In genomic region chr2:127142663-127143630, GRCh38 we compare ENCODE assay signal across 14 cellular contexts. TPM values are rescaled to one million over a fixed set of nuclear protein-coding genes. Genes with fewer than 3 reads are reported as not detected.
DNase-seq lines count a peak whose midpoint lies in the region; ATAC-seq and TF ChIP-seq lines count a peak whose summit lies in the region.
"Had no signal": no experiment of that assay in that cellular context is flagged by ENCODE, and none has a peak within 500 bp of the region (broad histone marks: within the 10 kb centered on the region; RNA-seq: fewer than 3 reads in every experiment).

No MANE protein-coding gene starts in this region.

- H3K4me1 ChIP-seq in Panc1 (ENCODE audit: control insufficient read depth, insufficient read depth, low read length) (no peaks in the 10 kb centered on the region), heart left ventricle (peaks cover 0 to 35% (median 17%) of the 10 kb centered on the region in 12 donors)

- no TSS peak for BruUV-seq in Panc1 (replicated peaks; lab: Mats Ljungman, UMichigan)

- H3K36me3 ChIP-seq in Panc1 (ENCODE audit: control insufficient read depth, insufficient read depth, low read length): no peaks in the 10 kb centered on the region
- H3K36me3 ChIP-seq in heart left ventricle: no peaks in the 10 kb centered on the region
- H3K36me3 ChIP-seq: MG63 had no signal

- DNase-seq in AG08395 (ENCODE audit: low spot score): peak; percentile 17
- no peak for DNase-seq in Panc1 (ENCODE audit: low read depth, low spot score)
- peak; percentile 27 for DNase-seq in fibroblast of mammary gland (ENCODE audit: low read depth)
- peak; percentile 67 for DNase-seq in putamen (ENCODE audit: low spot score)
- no peak for DNase-seq in NCI-H345 treated with DMSO at 0.1 percent for 48 hours (lab: John Stamatoyannopoulos, UW; ENCODE audit: unreplicated experiment)
- DNase-seq in HCEC 1CT: no peak
- no peak for DNase-seq in heart left ventricle
- DNase-seq: activated T-cell treated with anti-CD3 and anti-CD28 coated beads, Interleukin-2, amount 50 U/mL, for 72 hours; DMS79; effector CD8-positive, alpha-beta T cell; GOT3; MG63; stimulated activated CD8-positive, alpha-beta memory T cell treated with anti-CD3 and anti-CD28 coated beads, Interleukin-4, amount 100 ng/mL, for 48 hours had no signal

- CTCF ChIA-PET in Panc1 (lab: Charles Lee): no interaction called here

- POLR2A ChIA-PET in Panc1 (lab: Charles Lee): no interaction called here

- intact Hi-C loops in Panc1 (cut with micrococcal nuclease; ENCODE audit: unreplicated experiment) (no loop called here), heart left ventricle (cut with DNase I) (no loop called here)

- ATAC-seq in Panc1: peak; percentile 42; the same call in 1 of the 2 replicates
- no peak for ATAC-seq in GM18867 (IDR thresholded peaks at IDR 0.05; ENCODE audit: unreplicated experiment)
- no peak for ATAC-seq in heart left ventricle
- ATAC-seq: activated T-cell treated with anti-CD3 and anti-CD28 coated beads, Interleukin-2, amount 50 U/mL, for 72 hours had no signal

- in situ Hi-C loops in Panc1 (cut with HindIII; ENCODE audit: low pct_unique_long_range_greater_than_20kb, low sequenced_read_pairs): no loop called here

- H3K9me3 ChIP-seq in Panc1 (ENCODE audit: control insufficient read depth, insufficient read depth, low read depth, low read length) (no peaks in the 10 kb centered on the region), heart left ventricle (peaks cover 0 to 5% (median 0%) of the 10 kb centered on the region in 12 donors)

- no peak for TF ChIP-seq CTCF in Panc1 (IDR thresholded peaks at IDR 0.05)
- peak; percentile 9 for TF ChIP-seq CTCF in fibroblast of mammary gland (conservative IDR thresholded peaks at IDR 0.05; ENCODE audit: control insufficient read depth, insufficient read depth, low read depth, low read length)
- no peak for TF ChIP-seq CTCF in heart left ventricle (IDR thresholded peaks at IDR 0.05)

- no peaks in the 10 kb centered on the region for H3K27me3 ChIP-seq in Panc1 (ENCODE audit: control insufficient read depth, insufficient read depth, low read length)
- peaks cover 0 to 16% (median 0%) of the 10 kb centered on the region in 9 donors for H3K27me3 ChIP-seq in heart left ventricle
- H3K27me3 ChIP-seq: MG63 had no signal

- TF ChIP-seq POLR2A in heart left ventricle (IDR thresholded peaks at IDR 0.05): no peak

- 87 to 96% (median 90%) methylated on average over 4 of the region's 4 CpGs for WGBS in heart left ventricle, 4 donors

- H3K4me3 ChIP-seq in Panc1 (ENCODE audit: low read depth in 2 of 2, low read length in 2 of 2) (no peak overlapping the region), fibroblast of mammary gland (ENCODE audit: control insufficient read depth, low read depth, low read length) (no peak overlapping the region), heart left ventricle (no peak overlapping the region)
- H3K4me3 ChIP-seq: MG63 had no signal

- H3K27ac ChIP-seq in Panc1 (ENCODE audit: low read length) (no peak overlapping the region), heart left ventricle (peak overlapping the region in 2 of 12 donors; percentile 13 to 22)

RNA-seq across cellular contexts. Expression of gene BIN1, which starts 36.0 kb away (rescaled TPM):
- 58.6 TPM for total RNA-seq in Panc1 (2021; ENCODE audit: unreplicated experiment)
- polyA plus RNA-seq in Panc1 (2012; ENCODE audit: insufficient read length): 77.0 TPM
- 10 to 100 TPM; 10.9 to 22.2 (median 16.8) TPM for total RNA-seq in heart left ventricle
- 1 to 10 TPM; 4.3 to 9.6 TPM for polyA plus RNA-seq in heart left ventricle

Comparison
In these comparisons a context has a peak if more than half of its experiments do, and no peak if none do; other contexts are left out.
1. DNase-seq: peak in AG08395 (single experiment), fibroblast of mammary gland (single experiment) and putamen (single experiment); none in Panc1 (single experiment), NCI-H345 treated with DMSO at 0.1 percent for 48 hours (single experiment), HCEC 1CT (single experiment) and heart left ventricle (0 of 5).